ENCODE assay signal across 10 cellular contexts in the genomic region with DNA sequence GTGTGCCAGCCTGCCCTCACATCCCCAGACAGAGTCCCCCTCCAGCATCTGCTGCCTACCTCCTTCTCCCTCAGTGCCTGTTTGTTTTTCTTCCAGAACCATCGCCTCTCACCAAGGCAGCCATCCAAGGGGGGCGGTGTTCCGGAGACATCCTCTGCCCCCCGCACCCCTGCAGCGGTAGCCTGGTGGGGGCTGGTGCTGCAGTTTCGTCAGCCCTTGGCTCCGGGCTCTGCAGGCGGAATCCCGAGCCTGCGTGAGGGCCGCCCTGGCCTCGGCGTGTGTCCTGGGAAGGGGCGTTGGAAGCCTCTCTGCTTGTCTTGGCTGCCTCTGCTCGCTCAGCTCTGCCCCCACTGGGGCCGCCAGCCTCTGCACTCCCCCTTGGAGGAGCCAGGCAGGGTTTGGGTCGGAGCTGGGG.
DNase-seq lines count a peak whose midpoint lies in the region; ATAC-seq and TF ChIP-seq lines count a peak whose summit lies in the region.
"Had no signal": no experiment of that assay in that cellular context is flagged by ENCODE, and none has a peak within 500 bp of the region (broad histone marks: within the 10 kb centered on the region; RNA-seq: fewer than 3 reads in every experiment).

No MANE protein-coding gene starts in this region.

- H3K4me1 ChIP-seq in SJSA1 (replicated peaks) = peaks cover 50% of the 10 kb centered on the region

- DNase-seq in COR-L47 (lab: John Stamatoyannopoulos, UW) (peak; percentile 35), SJSA1 (ENCODE audit: low read depth in 1 of 2, low spot score in 2 of 2) (peak; percentile 69 to 87), globus pallidus (ENCODE audit: low spot score) (peak; percentile 29), osteocyte (ENCODE audit: extremely low spot score, unreplicated experiment) (peak; percentile 96), MV-4-11 (lab: John Stamatoyannopoulos, UW) (no peak), mesenteric fat pad (ENCODE audit: low spot score) (no peak)
- DNase-seq: amniotic stem cell, DMS153 had no signal

- ATAC-seq in activated T-helper 17 cell treated with anti-CD3 and anti-CD28 coated beads, Interleukin-2, amount 50 U/mL, for 72 hours (replicated peaks) = no peak
- ATAC-seq in HG03342 (IDR thresholded peaks at IDR 0.05; ENCODE audit: unreplicated experiment) = no peak

- no peak overlapping the region for H3K4me3 ChIP-seq in SJSA1

- no peaks in the 10 kb centered on the region for H3K36me3 Mint-ChIP-seq in osteocyte (ENCODE audit: unreplicated experiment)
- no peaks in the 10 kb centered on the region for H3K36me3 Mint-ChIP-seq in activated T-helper 17 cell treated with anti-CD3 and anti-CD28 coated beads, Interleukin-2, amount 50 U/mL, for 72 hours (ENCODE audit: low read depth)

- no peak overlapping the region for H3K4me3 Mint-ChIP-seq in osteocyte (ENCODE audit: unreplicated experiment)
- no peak overlapping the region for H3K4me3 Mint-ChIP-seq in activated T-helper 17 cell treated with anti-CD3 and anti-CD28 coated beads, Interleukin-2, amount 50 U/mL, for 72 hours

- H3K27me3 ChIP-seq in SJSA1 (replicated peaks) = no peaks in the 10 kb centered on the region

- no peaks in the 10 kb centered on the region for H3K27me3 Mint-ChIP-seq in osteocyte (ENCODE audit: unreplicated experiment)
- peaks cover 20% of the 10 kb centered on the region for H3K27me3 Mint-ChIP-seq in activated T-helper 17 cell treated with anti-CD3 and anti-CD28 coated beads, Interleukin-2, amount 50 U/mL, for 72 hours

- peak; percentile 53 for TF ChIP-seq CTCF in osteocyte (IDR thresholded peaks at IDR 0.05)

- no peaks in the 10 kb centered on the region for H3K9me3 ChIP-seq in SJSA1 (replicated peaks)

- H3K36me3 ChIP-seq in SJSA1 = no peaks in the 10 kb centered on the region

- no peak overlapping the region; the same call in 1 of the 2 replicates for H3K27ac ChIP-seq in SJSA1

- peak overlapping the region; percentile 70 for H3K27ac Mint-ChIP-seq in osteocyte (ENCODE audit: unreplicated experiment)
- no peak overlapping the region for H3K27ac Mint-ChIP-seq in activated T-helper 17 cell treated with anti-CD3 and anti-CD28 coated beads, Interleukin-2, amount 50 U/mL, for 72 hours

- peaks cover 41% of the 10 kb centered on the region for H3K4me1 Mint-ChIP-seq in osteocyte (ENCODE audit: unreplicated experiment)
- no peaks in the 10 kb centered on the region for H3K4me1 Mint-ChIP-seq in activated T-helper 17 cell treated with anti-CD3 and anti-CD28 coated beads, Interleukin-2, amount 50 U/mL, for 72 hours

- H3K9me3 Mint-ChIP-seq in osteocyte (ENCODE audit: unreplicated experiment) = no peaks in the 10 kb centered on the region
- no peaks in the 10 kb centered on the region for H3K9me3 Mint-ChIP-seq in activated T-helper 17 cell treated with anti-CD3 and anti-CD28 coated beads, Interleukin-2, amount 50 U/mL, for 72 hours

Comparison
In these comparisons a context has a peak if more than half of its experiments do, and no peak if none do; other contexts are left out.
1. DNase-seq: peak in COR-L47 (single experiment), SJSA1 (2 of 2), globus pallidus (single experiment) and osteocyte (single experiment); none in MV-4-11 (single experiment) and mesenteric fat pad (single experiment).